8 cellular contexts compared by ENCODE assay signal in the genomic region with DNA sequence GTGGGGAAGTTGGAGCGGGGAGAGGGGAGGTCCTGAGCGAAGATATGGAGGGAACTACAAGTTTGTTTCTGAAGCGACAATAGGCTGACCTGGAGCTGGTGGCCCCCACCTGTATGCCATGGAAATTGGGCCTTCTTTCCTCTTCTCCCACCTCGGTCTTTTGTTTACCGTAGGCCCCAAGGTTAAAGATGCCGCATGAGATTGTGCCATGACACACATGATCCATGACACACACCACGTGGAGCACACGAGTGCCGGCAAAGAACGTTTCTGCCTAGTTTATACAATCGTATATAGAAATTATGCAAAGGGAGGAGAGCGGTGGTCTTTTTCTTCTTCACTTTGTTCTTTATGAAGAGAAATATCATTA. TPM values are rescaled to one million over a fixed set of nuclear protein-coding genes. Genes with fewer than 3 reads are reported as not detected.
DNase-seq lines count a peak whose midpoint lies in the region; ATAC-seq and TF ChIP-seq lines count a peak whose summit lies in the region.

No MANE protein-coding gene starts in this region.

- H3K4me3 ChIP-seq in A673 (ENCODE audit: low read depth, low read length, poor library complexity, severe bottlenecking): peak overlapping the region; percentile 99
- peak overlapping the region; percentile 89 for H3K4me3 ChIP-seq in rectal smooth muscle tissue (ENCODE audit: low read length)

- TF ChIP-seq CTCF in A673 (conservative IDR thresholded peaks at IDR 0.05; ENCODE audit: low read depth, low read length): no peak
- TF ChIP-seq CTCF in foreskin keratinocyte (conservative IDR thresholded peaks at IDR 0.05): no peak

- CTCF ChIA-PET in A673 (lab: Charles Lee): no interaction called here

- peaks cover 20% of the 10 kb centered on the region for H3K4me1 ChIP-seq in A673 (ENCODE audit: insufficient read depth, low read length, poor library complexity, severe bottlenecking)
- H3K4me1 ChIP-seq in foreskin keratinocyte: peaks cover 27% of the 10 kb centered on the region
- peaks cover 6% of the 10 kb centered on the region for H3K4me1 ChIP-seq in rectal smooth muscle tissue (ENCODE audit: control insufficient read depth, insufficient read depth, low read length)

- DNase-seq in A673 (ENCODE audit: low spot score) (peak; percentile 35), foreskin keratinocyte (peak; percentile 12 to 48), NCI-H2196 treated with DMSO at 0.1 percent for 48 hours (lab: John Stamatoyannopoulos, UW; ENCODE audit: unreplicated experiment) (no peak)
- DNase-seq in activated CD4-positive, alpha-beta T cell treated with anti-CD3 and anti-CD28 coated beads, Interleukin-2, amount 50 U/mL, for 48 hours: peak; percentile 19 to 35

- no peaks in the 10 kb centered on the region for H3K27me3 ChIP-seq in A673 (replicated peaks; ENCODE audit: insufficient read depth, low read depth, low read length, poor library complexity)
- H3K27me3 ChIP-seq in foreskin keratinocyte: no peaks in the 10 kb centered on the region
- no peaks in the 10 kb centered on the region for H3K27me3 ChIP-seq in rectal smooth muscle tissue (ENCODE audit: control insufficient read depth, insufficient read depth, low read length)

- no peak overlapping the region for H3K9ac ChIP-seq in rectal smooth muscle tissue (ENCODE audit: low read length)

- peaks cover 22% of the 10 kb centered on the region for H3K36me3 ChIP-seq in A673 (ENCODE audit: insufficient read depth, low read length, poor library complexity, severe bottlenecking)
- H3K36me3 ChIP-seq in rectal smooth muscle tissue (ENCODE audit: control insufficient read depth, insufficient read depth, low read length): peaks cover 3% of the 10 kb centered on the region

- no peaks in the 10 kb centered on the region for H3K9me3 ChIP-seq in A673 (ENCODE audit: low read depth, low read length, poor library complexity, severe bottlenecking)

- H3K27ac ChIP-seq in A673 (ENCODE audit: low read depth, low read length, poor library complexity, severe bottlenecking): peak overlapping the region; percentile 85
- peak overlapping the region; percentile 72 for H3K27ac ChIP-seq in foreskin keratinocyte
- peak overlapping the region; percentile 67 for H3K27ac ChIP-seq in rectal smooth muscle tissue (ENCODE audit: low read depth, low read length)

- BruUV-seq in A673 (replicated peaks; lab: Mats Ljungman, UMichigan): no TSS peak

- POLR2A ChIA-PET in A673 (lab: Charles Lee; ENCODE audit: low non-redundant PET): interaction anchor here (0.7 kb wide), 1 partner anchor 17 kb away, joined by 4 read pairs; no protein-coding TSS in a partner anchor

- intact Hi-C loops in A673 (cut with micrococcal nuclease; ENCODE audit: unreplicated experiment): no loop called here

- ATAC-seq in GM18511 (IDR thresholded peaks at IDR 0.05; ENCODE audit: unreplicated experiment) (peak; percentile 21), HG03354 (IDR thresholded peaks at IDR 0.05; ENCODE audit: poor library complexity, severe bottlenecking, unreplicated experiment) (peak; percentile 23), foreskin keratinocyte (peak; percentile 55), GM21367 (IDR thresholded peaks at IDR 0.05; ENCODE audit: unreplicated experiment) (no peak)

RNA-seq across cellular contexts. Expression of a gene that starts 0.4 kb away (rescaled TPM):
- total RNA-seq in A673 (2021) (88.2 and 104 TPM in 2 replicates), foreskin keratinocyte (70.3 and 78.4 TPM in 2 replicates)
- 35.6 and 36.2 TPM in 2 replicates for polyA plus RNA-seq in foreskin keratinocyte

RNA-seq across cellular contexts. Expression of a gene that starts 45.9 kb away (rescaled TPM):
- total RNA-seq in A673 (2021): 0.26 and 0.41 TPM in 2 replicates
- total RNA-seq in foreskin keratinocyte: 0.10 and 0.11 TPM in 2 replicates
- polyA plus RNA-seq in foreskin keratinocyte: 0.02 and 0.03 TPM in 2 replicates

RNA-seq across cellular contexts. Expression of a gene that starts 54.7 kb away (rescaled TPM):
- 55.8 and 62.4 TPM in 2 replicates for total RNA-seq in A673 (2021)
- total RNA-seq in foreskin keratinocyte: 56.0 and 56.7 TPM in 2 replicates
- polyA plus RNA-seq in foreskin keratinocyte: 16.8 and 22.5 TPM in 2 replicates
